Comparison of ENCODE assay signal across 1 cellular context in the genomic region with DNA sequence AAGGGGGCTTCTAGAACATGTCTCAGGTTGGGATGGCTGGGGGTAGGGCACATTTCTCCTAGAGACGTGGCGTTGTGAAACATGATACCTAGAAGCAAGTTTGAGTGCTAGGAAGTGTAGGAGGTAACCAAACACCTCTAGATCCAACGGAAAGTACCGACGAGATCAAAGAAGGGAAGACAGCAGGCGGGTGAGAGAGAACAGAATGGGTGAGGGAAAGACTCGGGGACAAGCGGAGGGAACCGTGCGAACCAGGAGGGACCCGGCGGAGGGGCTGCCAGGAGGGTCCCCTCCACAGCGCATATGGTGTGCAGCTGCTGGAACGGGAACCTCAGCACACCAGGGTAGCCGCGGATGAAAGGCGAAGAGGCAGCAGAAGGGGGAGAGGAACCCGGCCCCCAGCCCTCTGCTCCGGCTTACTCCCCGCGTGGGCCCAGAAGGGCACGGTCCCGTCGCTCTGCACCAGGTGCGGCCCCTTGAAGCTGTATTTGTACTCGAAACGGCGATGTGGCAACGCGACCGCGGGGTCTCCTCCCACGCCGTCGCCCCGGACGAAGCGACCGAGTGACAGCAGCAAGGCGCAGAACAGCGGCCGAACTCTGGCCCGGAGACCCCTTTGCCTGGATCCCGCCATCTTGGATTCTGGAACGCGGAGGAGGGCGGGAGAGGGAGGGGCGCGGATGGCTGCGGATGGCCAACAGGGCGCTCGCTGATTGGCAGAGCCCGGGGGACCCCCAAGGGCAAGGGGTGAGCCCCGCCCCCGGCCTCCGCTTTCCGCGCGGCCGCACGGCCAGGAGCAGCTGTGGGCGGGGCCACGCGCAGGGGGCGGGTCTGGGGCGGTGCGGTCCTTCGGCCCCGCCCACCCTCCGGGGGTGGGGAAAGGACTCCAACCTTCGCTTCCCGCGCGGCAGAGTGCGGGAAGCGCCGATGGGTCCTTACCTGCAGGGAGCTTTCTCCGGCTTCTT.
TF ChIP-seq lines count a peak whose summit lies in the region.

A gene with protein sequence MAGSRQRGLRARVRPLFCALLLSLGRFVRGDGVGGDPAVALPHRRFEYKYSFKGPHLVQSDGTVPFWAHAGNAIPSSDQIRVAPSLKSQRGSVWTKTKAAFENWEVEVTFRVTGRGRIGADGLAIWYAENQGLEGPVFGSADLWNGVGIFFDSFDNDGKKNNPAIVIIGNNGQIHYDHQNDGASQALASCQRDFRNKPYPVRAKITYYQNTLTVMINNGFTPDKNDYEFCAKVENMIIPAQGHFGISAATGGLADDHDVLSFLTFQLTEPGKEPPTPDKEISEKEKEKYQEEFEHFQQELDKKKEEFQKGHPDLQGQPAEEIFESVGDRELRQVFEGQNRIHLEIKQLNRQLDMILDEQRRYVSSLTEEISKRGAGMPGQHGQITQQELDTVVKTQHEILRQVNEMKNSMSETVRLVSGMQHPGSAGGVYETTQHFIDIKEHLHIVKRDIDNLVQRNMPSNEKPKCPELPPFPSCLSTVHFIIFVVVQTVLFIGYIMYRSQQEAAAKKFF (minus strand): TSS at position 655 of the 965 bp plus-strand sequence. CDS start 21 bp downstream, at position 634.

TF ChIP-seq in HEK293, 187 proteins besides CTCF, POLR2A, EP300 and RAD21 (continued from another document):
- TF ChIP-seq, protein P1, sequence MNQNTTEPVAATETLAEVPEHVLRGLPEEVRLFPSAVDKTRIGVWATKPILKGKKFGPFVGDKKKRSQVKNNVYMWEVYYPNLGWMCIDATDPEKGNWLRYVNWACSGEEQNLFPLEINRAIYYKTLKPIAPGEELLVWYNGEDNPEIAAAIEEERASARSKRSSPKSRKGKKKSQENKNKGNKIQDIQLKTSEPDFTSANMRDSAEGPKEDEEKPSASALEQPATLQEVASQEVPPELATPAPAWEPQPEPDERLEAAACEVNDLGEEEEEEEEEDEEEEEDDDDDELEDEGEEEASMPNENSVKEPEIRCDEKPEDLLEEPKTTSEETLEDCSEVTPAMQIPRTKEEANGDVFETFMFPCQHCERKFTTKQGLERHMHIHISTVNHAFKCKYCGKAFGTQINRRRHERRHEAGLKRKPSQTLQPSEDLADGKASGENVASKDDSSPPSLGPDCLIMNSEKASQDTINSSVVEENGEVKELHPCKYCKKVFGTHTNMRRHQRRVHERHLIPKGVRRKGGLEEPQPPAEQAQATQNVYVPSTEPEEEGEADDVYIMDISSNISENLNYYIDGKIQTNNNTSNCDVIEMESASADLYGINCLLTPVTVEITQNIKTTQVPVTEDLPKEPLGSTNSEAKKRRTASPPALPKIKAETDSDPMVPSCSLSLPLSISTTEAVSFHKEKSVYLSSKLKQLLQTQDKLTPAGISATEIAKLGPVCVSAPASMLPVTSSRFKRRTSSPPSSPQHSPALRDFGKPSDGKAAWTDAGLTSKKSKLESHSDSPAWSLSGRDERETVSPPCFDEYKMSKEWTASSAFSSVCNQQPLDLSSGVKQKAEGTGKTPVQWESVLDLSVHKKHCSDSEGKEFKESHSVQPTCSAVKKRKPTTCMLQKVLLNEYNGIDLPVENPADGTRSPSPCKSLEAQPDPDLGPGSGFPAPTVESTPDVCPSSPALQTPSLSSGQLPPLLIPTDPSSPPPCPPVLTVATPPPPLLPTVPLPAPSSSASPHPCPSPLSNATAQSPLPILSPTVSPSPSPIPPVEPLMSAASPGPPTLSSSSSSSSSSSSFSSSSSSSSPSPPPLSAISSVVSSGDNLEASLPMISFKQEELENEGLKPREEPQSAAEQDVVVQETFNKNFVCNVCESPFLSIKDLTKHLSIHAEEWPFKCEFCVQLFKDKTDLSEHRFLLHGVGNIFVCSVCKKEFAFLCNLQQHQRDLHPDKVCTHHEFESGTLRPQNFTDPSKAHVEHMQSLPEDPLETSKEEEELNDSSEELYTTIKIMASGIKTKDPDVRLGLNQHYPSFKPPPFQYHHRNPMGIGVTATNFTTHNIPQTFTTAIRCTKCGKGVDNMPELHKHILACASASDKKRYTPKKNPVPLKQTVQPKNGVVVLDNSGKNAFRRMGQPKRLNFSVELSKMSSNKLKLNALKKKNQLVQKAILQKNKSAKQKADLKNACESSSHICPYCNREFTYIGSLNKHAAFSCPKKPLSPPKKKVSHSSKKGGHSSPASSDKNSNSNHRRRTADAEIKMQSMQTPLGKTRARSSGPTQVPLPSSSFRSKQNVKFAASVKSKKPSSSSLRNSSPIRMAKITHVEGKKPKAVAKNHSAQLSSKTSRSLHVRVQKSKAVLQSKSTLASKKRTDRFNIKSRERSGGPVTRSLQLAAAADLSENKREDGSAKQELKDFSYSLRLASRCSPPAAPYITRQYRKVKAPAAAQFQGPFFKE (tag by site-specific recombination; IDR thresholded peaks at IDR 0.05; ENCODE audit: borderline replicate concordance), result no peak; the same call in 1 of the 2 replicates
- TF ChIP-seq, protein P2, sequence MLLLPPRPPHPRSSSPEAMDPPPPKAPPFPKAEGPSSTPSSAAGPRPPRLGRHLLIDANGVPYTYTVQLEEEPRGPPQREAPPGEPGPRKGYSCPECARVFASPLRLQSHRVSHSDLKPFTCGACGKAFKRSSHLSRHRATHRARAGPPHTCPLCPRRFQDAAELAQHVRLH (tag by site-specific recombination; IDR thresholded peaks at IDR 0.05), result 0 out of 2 replicates have a peak, but pooled peaks have one; percentile 11
- TF ChIP-seq ZNF707 (tag by site-specific recombination; IDR thresholded peaks at IDR 0.05) (no peak), ZNF837 (tag by site-specific recombination; IDR thresholded peaks at IDR 0.05) (0 out of 2 replicates have a peak, but pooled peaks have one; percentile 17), ZNF404 (tag by site-specific recombination; IDR thresholded peaks at IDR 0.05) (no peak), ZNF600 (tag by site-specific recombination; IDR thresholded peaks at IDR 0.05) (peak; percentile 70), ZNF560 (tag by site-specific recombination; IDR thresholded peaks at IDR 0.05; ENCODE audit: borderline replicate concordance) (no peak), ZNF24 (tag by site-specific recombination; IDR thresholded peaks at IDR 0.05) (no peak), ZNF184 (tag by site-specific recombination; IDR thresholded peaks at IDR 0.05) (no peak), ZNF169 (tag by site-specific recombination; IDR thresholded peaks at IDR 0.05) (no peak), ZNF623 (tag by site-specific recombination; IDR thresholded peaks at IDR 0.05) (peak; percentile 19; the same call in 1 of the 2 replicates), ZBTB20 (tag by site-specific recombination; IDR thresholded peaks at IDR 0.05) (peak; percentile 50; the same call in 1 of the 2 replicates), ZNF510 (tag by site-specific recombination; IDR thresholded peaks at IDR 0.05; ENCODE audit: insufficient replicate concordance) (no peak), ZNF555 (tag by site-specific recombination; conservative IDR thresholded peaks at IDR 0.05) (no peak), OSR2 (tag by site-specific recombination; IDR thresholded peaks at IDR 0.05) (no peak), MEIS1 (CRISPR knock-in tag; IDR thresholded peaks at IDR 0.05; ENCODE audit: borderline replicate concordance) (no peak), HOXD13 (CRISPR knock-in tag; IDR thresholded peaks at IDR 0.05; ENCODE audit: borderline replicate concordance) (no peak)
- TF ChIP-seq, protein P3, sequence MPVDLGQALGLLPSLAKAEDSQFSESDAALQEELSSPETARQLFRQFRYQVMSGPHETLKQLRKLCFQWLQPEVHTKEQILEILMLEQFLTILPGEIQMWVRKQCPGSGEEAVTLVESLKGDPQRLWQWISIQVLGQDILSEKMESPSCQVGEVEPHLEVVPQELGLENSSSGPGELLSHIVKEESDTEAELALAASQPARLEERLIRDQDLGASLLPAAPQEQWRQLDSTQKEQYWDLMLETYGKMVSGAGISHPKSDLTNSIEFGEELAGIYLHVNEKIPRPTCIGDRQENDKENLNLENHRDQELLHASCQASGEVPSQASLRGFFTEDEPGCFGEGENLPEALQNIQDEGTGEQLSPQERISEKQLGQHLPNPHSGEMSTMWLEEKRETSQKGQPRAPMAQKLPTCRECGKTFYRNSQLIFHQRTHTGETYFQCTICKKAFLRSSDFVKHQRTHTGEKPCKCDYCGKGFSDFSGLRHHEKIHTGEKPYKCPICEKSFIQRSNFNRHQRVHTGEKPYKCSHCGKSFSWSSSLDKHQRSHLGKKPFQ (tag by site-specific recombination; IDR thresholded peaks at IDR 0.05), result no peak
- TF ChIP-seq, protein P4, sequence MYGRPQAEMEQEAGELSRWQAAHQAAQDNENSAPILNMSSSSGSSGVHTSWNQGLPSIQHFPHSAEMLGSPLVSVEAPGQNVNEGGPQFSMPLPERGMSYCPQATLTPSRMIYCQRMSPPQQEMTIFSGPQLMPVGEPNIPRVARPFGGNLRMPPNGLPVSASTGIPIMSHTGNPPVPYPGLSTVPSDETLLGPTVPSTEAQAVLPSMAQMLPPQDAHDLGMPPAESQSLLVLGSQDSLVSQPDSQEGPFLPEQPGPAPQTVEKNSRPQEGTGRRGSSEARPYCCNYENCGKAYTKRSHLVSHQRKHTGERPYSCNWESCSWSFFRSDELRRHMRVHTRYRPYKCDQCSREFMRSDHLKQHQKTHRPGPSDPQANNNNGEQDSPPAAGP (tag by site-specific recombination; IDR thresholded peaks at IDR 0.05), result no peak; the same call in 1 of the 2 replicates
- TF ChIP-seq, protein P5, sequence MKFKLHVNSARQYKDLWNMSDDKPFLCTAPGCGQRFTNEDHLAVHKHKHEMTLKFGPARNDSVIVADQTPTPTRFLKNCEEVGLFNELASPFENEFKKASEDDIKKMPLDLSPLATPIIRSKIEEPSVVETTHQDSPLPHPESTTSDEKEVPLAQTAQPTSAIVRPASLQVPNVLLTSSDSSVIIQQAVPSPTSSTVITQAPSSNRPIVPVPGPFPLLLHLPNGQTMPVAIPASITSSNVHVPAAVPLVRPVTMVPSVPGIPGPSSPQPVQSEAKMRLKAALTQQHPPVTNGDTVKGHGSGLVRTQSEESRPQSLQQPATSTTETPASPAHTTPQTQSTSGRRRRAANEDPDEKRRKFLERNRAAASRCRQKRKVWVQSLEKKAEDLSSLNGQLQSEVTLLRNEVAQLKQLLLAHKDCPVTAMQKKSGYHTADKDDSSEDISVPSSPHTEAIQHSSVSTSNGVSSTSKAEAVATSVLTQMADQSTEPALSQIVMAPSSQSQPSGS (tag by site-specific recombination; IDR thresholded peaks at IDR 0.05; ENCODE audit: low read depth), result no peak
- TF ChIP-seq, protein P6, sequence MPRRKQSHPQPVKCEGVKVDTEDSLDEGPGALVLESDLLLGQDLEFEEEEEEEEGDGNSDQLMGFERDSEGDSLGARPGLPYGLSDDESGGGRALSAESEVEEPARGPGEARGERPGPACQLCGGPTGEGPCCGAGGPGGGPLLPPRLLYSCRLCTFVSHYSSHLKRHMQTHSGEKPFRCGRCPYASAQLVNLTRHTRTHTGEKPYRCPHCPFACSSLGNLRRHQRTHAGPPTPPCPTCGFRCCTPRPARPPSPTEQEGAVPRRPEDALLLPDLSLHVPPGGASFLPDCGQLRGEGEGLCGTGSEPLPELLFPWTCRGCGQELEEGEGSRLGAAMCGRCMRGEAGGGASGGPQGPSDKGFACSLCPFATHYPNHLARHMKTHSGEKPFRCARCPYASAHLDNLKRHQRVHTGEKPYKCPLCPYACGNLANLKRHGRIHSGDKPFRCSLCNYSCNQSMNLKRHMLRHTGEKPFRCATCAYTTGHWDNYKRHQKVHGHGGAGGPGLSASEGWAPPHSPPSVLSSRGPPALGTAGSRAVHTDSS (tag by site-specific recombination; IDR thresholded peaks at IDR 0.05), result no peak
- TF ChIP-seq, protein P7, sequence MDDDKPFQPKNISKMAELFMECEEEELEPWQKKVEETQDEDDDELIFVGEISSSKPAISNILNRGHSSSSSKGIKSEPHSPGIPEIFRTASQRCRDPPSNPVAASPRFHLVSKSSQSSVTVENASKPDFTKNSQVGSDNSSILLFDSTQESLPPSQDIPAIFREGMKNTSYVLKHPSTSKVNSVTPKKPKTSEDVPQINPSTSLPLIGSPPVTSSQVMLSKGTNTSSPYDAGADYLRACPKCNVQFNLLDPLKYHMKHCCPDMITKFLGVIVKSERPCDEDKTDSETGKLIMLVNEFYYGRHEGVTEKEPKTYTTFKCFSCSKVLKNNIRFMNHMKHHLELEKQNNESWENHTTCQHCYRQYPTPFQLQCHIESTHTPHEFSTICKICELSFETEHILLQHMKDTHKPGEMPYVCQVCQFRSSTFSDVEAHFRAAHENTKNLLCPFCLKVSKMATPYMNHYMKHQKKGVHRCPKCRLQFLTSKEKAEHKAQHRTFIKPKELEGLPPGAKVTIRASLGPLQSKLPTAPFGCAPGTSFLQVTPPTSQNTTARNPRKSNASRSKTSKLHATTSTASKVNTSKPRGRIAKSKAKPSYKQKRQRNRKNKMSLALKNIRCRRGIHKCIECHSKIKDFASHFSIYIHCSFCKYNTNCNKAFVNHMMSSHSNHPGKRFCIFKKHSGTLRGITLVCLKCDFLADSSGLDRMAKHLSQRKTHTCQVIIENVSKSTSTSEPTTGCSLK (tag by site-specific recombination; IDR thresholded peaks at IDR 0.05), result no peak
TF ChIP-seq in HEK293: peak in this region for 57.
